Comparison of ENCODE assay signal across 1 cellular context in the genomic region with DNA sequence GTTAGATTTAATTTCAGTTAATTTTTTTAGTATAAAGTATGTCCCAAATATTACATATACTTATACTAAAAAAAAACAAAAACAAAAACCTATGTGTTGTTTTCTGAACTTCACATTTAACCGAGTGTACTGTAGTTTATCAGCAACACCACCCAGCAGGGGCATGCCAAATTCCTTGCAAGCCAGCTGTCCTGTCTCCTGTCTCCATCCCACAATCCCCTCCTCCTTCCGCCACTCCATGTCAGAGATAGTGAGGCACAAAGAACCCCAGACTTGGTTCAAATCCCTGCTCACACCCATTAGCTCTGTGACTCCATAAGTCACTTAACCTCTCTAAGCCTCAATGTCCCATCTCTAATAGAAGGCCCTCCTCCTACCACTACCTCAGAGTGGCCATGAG.
TF ChIP-seq lines count a peak whose summit lies in the region.

No MANE protein-coding gene starts in this region.

TF ChIP-seq in GM23338, 12 proteins besides CTCF, POLR2A, EP300 and RAD21:
- TF ChIP-seq, protein P1, sequence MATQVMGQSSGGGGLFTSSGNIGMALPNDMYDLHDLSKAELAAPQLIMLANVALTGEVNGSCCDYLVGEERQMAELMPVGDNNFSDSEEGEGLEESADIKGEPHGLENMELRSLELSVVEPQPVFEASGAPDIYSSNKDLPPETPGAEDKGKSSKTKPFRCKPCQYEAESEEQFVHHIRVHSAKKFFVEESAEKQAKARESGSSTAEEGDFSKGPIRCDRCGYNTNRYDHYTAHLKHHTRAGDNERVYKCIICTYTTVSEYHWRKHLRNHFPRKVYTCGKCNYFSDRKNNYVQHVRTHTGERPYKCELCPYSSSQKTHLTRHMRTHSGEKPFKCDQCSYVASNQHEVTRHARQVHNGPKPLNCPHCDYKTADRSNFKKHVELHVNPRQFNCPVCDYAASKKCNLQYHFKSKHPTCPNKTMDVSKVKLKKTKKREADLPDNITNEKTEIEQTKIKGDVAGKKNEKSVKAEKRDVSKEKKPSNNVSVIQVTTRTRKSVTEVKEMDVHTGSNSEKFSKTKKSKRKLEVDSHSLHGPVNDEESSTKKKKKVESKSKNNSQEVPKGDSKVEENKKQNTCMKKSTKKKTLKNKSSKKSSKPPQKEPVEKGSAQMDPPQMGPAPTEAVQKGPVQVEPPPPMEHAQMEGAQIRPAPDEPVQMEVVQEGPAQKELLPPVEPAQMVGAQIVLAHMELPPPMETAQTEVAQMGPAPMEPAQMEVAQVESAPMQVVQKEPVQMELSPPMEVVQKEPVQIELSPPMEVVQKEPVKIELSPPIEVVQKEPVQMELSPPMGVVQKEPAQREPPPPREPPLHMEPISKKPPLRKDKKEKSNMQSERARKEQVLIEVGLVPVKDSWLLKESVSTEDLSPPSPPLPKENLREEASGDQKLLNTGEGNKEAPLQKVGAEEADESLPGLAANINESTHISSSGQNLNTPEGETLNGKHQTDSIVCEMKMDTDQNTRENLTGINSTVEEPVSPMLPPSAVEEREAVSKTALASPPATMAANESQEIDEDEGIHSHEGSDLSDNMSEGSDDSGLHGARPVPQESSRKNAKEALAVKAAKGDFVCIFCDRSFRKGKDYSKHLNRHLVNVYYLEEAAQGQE (IDR thresholded peaks at IDR 0.05; ENCODE audit: unreplicated experiment), result no peak
- no peak for TF ChIP-seq JUNB (IDR thresholded peaks at IDR 0.05; ENCODE audit: unreplicated experiment)
- TF ChIP-seq CREB1 (CRISPR knock-in tag; IDR thresholded peaks at IDR 0.05; ENCODE audit: low read depth), result no peak
- TF ChIP-seq NANOG (IDR thresholded peaks at IDR 0.05; ENCODE audit: borderline replicate concordance), result no peak
- no peak for TF ChIP-seq ZNF331 (CRISPR knock-in tag; IDR thresholded peaks at IDR 0.05; ENCODE audit: low read depth)
- TF ChIP-seq, protein P2, sequence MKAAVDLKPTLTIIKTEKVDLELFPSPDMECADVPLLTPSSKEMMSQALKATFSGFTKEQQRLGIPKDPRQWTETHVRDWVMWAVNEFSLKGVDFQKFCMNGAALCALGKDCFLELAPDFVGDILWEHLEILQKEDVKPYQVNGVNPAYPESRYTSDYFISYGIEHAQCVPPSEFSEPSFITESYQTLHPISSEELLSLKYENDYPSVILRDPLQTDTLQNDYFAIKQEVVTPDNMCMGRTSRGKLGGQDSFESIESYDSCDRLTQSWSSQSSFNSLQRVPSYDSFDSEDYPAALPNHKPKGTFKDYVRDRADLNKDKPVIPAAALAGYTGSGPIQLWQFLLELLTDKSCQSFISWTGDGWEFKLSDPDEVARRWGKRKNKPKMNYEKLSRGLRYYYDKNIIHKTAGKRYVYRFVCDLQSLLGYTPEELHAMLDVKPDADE (IDR thresholded peaks at IDR 0.05), result no peak
- no peak for TF ChIP-seq EZH2 (IDR thresholded peaks at IDR 0.05; ENCODE audit: low read depth, unreplicated experiment)
- TF ChIP-seq EZH2phosphoT487 (IDR thresholded peaks at IDR 0.05; ENCODE audit: unreplicated experiment), result no peak
- no peak for TF ChIP-seq POLR2AphosphoS5 (IDR thresholded peaks at IDR 0.05; ENCODE audit: low read depth)
- TF ChIP-seq ZNF114 (CRISPR knock-in tag; IDR thresholded peaks at IDR 0.05), result no peak
- TF ChIP-seq, protein P3, sequence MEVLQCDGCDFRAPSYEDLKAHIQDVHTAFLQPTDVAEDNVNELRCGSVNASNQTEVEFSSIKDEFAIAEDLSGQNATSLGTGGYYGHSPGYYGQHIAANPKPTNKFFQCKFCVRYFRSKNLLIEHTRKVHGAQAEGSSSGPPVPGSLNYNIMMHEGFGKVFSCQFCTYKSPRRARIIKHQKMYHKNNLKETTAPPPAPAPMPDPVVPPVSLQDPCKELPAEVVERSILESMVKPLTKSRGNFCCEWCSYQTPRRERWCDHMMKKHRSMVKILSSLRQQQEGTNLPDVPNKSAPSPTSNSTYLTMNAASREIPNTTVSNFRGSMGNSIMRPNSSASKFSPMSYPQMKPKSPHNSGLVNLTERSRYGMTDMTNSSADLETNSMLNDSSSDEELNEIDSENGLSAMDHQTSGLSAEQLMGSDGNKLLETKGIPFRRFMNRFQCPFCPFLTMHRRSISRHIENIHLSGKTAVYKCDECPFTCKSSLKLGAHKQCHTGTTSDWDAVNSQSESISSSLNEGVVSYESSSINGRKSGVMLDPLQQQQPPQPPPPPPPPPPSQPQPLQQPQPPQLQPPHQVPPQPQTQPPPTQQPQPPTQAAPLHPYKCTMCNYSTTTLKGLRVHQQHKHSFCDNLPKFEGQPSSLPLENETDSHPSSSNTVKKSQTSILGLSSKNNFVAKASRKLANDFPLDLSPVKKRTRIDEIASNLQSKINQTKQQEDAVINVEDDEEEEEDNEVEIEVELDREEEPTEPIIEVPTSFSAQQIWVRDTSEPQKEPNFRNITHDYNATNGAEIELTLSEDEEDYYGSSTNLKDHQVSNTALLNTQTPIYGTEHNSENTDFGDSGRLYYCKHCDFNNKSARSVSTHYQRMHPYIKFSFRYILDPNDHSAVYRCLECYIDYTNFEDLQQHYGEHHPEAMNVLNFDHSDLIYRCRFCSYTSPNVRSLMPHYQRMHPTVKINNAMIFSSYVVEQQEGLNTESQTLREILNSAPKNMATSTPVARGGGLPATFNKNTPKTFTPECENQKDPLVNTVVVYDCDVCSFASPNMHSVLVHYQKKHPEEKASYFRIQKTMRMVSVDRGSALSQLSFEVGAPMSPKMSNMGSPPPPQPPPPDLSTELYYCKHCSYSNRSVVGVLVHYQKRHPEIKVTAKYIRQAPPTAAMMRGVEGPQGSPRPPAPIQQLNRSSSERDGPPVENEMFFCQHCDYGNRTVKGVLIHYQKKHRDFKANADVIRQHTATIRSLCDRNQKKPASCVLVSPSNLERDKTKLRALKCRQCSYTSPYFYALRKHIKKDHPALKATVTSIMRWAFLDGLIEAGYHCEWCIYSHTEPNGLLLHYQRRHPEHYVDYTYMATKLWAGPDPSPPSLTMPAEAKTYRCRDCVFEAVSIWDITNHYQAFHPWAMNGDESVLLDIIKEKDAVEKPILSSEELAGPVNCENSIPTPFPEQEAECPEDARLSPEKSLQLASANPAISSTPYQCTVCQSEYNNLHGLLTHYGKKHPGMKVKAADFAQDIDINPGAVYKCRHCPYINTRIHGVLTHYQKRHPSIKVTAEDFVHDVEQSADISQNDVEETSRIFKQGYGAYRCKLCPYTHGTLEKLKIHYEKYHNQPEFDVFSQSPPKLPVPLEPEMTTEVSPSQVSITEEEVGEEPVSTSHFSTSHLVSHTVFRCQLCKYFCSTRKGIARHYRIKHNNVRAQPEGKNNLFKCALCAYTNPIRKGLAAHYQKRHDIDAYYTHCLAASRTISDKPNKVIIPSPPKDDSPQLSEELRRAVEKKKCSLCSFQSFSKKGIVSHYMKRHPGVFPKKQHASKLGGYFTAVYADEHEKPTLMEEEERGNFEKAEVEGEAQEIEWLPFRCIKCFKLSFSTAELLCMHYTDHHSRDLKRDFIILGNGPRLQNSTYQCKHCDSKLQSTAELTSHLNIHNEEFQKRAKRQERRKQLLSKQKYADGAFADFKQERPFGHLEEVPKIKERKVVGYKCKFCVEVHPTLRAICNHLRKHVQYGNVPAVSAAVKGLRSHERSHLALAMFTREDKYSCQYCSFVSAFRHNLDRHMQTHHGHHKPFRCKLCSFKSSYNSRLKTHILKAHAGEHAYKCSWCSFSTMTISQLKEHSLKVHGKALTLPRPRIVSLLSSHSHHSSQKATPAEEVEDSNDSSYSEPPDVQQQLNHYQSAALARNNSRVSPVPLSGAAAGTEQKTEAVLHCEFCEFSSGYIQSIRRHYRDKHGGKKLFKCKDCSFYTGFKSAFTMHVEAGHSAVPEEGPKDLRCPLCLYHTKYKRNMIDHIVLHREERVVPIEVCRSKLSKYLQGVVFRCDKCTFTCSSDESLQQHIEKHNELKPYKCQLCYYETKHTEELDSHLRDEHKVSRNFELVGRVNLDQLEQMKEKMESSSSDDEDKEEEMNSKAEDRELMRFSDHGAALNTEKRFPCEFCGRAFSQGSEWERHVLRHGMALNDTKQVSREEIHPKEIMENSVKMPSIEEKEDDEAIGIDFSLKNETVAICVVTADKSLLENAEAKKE (CRISPR knock-in tag; IDR thresholded peaks at IDR 0.05), result no peak
- no peak for TF ChIP-seq STAT1 (IDR thresholded peaks at IDR 0.05; ENCODE audit: unreplicated experiment)
